ENCODE assay signal across 2 cellular contexts in the genomic region with DNA sequence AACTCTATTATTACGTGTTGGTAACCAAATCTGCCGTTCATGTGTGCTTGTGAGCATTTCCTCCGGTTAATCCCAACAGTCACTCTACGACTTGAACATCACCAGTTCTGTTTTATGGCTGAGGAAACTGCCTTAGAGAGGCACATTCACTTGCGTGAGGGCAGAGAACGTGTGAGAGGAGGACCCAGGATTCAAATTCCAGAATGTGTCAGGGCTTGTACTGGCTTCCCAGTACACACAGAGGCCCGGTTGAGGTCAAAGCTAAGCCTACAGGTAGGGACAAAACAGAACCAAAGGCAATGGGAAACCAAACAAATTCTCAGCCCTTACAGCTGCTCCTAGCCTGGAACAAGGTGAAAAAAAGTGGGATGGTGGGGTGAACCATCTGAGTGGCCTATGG.
TF ChIP-seq lines count a peak whose summit lies in the region.

No MANE protein-coding gene starts in this region.

TF ChIP-seq in GM23338, 12 proteins besides CTCF, POLR2A, EP300 and RAD21:
- TF ChIP-seq, protein P1, sequence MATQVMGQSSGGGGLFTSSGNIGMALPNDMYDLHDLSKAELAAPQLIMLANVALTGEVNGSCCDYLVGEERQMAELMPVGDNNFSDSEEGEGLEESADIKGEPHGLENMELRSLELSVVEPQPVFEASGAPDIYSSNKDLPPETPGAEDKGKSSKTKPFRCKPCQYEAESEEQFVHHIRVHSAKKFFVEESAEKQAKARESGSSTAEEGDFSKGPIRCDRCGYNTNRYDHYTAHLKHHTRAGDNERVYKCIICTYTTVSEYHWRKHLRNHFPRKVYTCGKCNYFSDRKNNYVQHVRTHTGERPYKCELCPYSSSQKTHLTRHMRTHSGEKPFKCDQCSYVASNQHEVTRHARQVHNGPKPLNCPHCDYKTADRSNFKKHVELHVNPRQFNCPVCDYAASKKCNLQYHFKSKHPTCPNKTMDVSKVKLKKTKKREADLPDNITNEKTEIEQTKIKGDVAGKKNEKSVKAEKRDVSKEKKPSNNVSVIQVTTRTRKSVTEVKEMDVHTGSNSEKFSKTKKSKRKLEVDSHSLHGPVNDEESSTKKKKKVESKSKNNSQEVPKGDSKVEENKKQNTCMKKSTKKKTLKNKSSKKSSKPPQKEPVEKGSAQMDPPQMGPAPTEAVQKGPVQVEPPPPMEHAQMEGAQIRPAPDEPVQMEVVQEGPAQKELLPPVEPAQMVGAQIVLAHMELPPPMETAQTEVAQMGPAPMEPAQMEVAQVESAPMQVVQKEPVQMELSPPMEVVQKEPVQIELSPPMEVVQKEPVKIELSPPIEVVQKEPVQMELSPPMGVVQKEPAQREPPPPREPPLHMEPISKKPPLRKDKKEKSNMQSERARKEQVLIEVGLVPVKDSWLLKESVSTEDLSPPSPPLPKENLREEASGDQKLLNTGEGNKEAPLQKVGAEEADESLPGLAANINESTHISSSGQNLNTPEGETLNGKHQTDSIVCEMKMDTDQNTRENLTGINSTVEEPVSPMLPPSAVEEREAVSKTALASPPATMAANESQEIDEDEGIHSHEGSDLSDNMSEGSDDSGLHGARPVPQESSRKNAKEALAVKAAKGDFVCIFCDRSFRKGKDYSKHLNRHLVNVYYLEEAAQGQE (IDR thresholded peaks at IDR 0.05; ENCODE audit: unreplicated experiment), result no peak
- TF ChIP-seq POLR2AphosphoS5 (IDR thresholded peaks at IDR 0.05; ENCODE audit: low read depth), result no peak
- no peak for TF ChIP-seq NANOG (IDR thresholded peaks at IDR 0.05; ENCODE audit: borderline replicate concordance)
- no peak for TF ChIP-seq STAT1 (IDR thresholded peaks at IDR 0.05; ENCODE audit: unreplicated experiment)
- TF ChIP-seq JUNB (IDR thresholded peaks at IDR 0.05; ENCODE audit: unreplicated experiment), result no peak
- TF ChIP-seq ZNF114 (CRISPR knock-in tag; IDR thresholded peaks at IDR 0.05), result no peak
TF ChIP-seq in GM23338: peak in this region for 0.

TF ChIP-seq in H1, 55 proteins besides CTCF, POLR2A, EP300 and RAD21:
- no peak for TF ChIP-seq TAF7 (optimal IDR thresholded peaks at IDR 0.05; ENCODE audit: borderline replicate concordance, low read depth, low read length)
- TF ChIP-seq ZNF274 (IDR thresholded peaks at IDR 0.05; ENCODE audit: borderline replicate concordance, extremely low read depth, low read length), result no peak
- no peak for TF ChIP-seq EZH2 (IDR thresholded peaks at IDR 0.05; ENCODE audit: low read depth, low read length, severe bottlenecking)
- TF ChIP-seq, protein P2, sequence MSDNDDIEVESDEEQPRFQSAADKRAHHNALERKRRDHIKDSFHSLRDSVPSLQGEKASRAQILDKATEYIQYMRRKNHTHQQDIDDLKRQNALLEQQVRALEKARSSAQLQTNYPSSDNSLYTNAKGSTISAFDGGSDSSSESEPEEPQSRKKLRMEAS (IDR thresholded peaks at IDR 0.05), result no peak
- TF ChIP-seq, protein P3, sequence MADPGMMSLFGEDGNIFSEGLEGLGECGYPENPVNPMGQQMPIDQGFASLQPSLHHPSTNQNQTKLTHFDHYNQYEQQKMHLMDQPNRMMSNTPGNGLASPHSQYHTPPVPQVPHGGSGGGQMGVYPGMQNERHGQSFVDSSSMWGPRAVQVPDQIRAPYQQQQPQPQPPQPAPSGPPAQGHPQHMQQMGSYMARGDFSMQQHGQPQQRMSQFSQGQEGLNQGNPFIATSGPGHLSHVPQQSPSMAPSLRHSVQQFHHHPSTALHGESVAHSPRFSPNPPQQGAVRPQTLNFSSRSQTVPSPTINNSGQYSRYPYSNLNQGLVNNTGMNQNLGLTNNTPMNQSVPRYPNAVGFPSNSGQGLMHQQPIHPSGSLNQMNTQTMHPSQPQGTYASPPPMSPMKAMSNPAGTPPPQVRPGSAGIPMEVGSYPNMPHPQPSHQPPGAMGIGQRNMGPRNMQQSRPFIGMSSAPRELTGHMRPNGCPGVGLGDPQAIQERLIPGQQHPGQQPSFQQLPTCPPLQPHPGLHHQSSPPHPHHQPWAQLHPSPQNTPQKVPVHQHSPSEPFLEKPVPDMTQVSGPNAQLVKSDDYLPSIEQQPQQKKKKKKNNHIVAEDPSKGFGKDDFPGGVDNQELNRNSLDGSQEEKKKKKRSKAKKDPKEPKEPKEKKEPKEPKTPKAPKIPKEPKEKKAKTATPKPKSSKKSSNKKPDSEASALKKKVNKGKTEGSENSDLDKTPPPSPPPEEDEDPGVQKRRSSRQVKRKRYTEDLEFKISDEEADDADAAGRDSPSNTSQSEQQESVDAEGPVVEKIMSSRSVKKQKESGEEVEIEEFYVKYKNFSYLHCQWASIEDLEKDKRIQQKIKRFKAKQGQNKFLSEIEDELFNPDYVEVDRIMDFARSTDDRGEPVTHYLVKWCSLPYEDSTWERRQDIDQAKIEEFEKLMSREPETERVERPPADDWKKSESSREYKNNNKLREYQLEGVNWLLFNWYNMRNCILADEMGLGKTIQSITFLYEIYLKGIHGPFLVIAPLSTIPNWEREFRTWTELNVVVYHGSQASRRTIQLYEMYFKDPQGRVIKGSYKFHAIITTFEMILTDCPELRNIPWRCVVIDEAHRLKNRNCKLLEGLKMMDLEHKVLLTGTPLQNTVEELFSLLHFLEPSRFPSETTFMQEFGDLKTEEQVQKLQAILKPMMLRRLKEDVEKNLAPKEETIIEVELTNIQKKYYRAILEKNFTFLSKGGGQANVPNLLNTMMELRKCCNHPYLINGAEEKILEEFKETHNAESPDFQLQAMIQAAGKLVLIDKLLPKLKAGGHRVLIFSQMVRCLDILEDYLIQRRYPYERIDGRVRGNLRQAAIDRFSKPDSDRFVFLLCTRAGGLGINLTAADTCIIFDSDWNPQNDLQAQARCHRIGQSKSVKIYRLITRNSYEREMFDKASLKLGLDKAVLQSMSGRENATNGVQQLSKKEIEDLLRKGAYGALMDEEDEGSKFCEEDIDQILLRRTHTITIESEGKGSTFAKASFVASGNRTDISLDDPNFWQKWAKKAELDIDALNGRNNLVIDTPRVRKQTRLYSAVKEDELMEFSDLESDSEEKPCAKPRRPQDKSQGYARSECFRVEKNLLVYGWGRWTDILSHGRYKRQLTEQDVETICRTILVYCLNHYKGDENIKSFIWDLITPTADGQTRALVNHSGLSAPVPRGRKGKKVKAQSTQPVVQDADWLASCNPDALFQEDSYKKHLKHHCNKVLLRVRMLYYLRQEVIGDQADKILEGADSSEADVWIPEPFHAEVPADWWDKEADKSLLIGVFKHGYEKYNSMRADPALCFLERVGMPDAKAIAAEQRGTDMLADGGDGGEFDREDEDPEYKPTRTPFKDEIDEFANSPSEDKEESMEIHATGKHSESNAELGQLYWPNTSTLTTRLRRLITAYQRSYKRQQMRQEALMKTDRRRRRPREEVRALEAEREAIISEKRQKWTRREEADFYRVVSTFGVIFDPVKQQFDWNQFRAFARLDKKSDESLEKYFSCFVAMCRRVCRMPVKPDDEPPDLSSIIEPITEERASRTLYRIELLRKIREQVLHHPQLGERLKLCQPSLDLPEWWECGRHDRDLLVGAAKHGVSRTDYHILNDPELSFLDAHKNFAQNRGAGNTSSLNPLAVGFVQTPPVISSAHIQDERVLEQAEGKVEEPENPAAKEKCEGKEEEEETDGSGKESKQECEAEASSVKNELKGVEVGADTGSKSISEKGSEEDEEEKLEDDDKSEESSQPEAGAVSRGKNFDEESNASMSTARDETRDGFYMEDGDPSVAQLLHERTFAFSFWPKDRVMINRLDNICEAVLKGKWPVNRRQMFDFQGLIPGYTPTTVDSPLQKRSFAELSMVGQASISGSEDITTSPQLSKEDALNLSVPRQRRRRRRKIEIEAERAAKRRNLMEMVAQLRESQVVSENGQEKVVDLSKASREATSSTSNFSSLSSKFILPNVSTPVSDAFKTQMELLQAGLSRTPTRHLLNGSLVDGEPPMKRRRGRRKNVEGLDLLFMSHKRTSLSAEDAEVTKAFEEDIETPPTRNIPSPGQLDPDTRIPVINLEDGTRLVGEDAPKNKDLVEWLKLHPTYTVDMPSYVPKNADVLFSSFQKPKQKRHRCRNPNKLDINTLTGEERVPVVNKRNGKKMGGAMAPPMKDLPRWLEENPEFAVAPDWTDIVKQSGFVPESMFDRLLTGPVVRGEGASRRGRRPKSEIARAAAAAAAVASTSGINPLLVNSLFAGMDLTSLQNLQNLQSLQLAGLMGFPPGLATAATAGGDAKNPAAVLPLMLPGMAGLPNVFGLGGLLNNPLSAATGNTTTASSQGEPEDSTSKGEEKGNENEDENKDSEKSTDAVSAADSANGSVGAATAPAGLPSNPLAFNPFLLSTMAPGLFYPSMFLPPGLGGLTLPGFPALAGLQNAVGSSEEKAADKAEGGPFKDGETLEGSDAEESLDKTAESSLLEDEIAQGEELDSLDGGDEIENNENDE (IDR thresholded peaks at IDR 0.05; ENCODE audit: insufficient replicate concordance, low read length), result no peak
- no peak for TF ChIP-seq SP4 (IDR thresholded peaks at IDR 0.05; ENCODE audit: low read length)
